ENCODE assay signal across 18 cellular contexts in the genomic region with DNA sequence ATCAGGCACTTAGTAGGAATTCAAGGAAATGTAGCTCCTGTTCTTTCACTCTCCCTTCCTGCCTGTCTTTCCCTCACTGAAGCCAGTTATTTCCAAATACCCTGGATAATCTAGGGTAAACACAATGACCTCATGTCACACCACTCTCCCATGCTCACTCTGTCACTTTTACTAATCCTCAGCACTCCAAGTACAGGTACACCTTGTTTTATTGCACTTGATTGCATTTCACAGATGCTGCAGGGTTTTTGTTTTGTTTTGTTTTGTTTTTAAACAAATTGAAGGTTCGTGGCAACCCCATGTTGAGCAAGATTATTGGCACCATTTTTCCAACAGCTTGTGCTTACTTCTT. TPM values are rescaled to one million over a fixed set of nuclear protein-coding genes. Genes with fewer than 3 reads are reported as not detected.
DNase-seq lines count a peak whose midpoint lies in the region; TF ChIP-seq lines count a peak whose summit lies in the region.
"Had no signal": no experiment of that assay in that cellular context is flagged by ENCODE, and none has a peak within 500 bp of the region (broad histone marks: within the 10 kb centered on the region; RNA-seq: fewer than 3 reads in every experiment).

No MANE protein-coding gene starts in this region.

- TF ChIP-seq CTCF in nephron (IDR thresholded peaks at IDR 0.05; ENCODE audit: unreplicated experiment in 3 of 3) (no peak), esophagus squamous epithelium (IDR thresholded peaks at IDR 0.05) (no peak)

- 33 to 50% methylated on average over 1 of the region's 1 CpG for WGBS in esophagus squamous epithelium, 2 donors

- H3K4me1 Mint-ChIP-seq in nephron: peaks cover 18% of the 10 kb centered on the region

- peaks cover 0 to 57% (median 5%) of the 10 kb centered on the region in 3 donors for H3K4me1 ChIP-seq in esophagus squamous epithelium

- no peak overlapping the region for H3K4me3 Mint-ChIP-seq in nephron
- H3K4me3 Mint-ChIP-seq: activated CD4-positive, alpha-beta memory T cell treated with anti-CD3 and anti-CD28 coated beads for 36 hours; B cell; brain; GM23338; stimulated activated naive B cell treated with anti-CD40 and anti-IgM and Interleukin-4, amounts not matched to agents 10 μg/mL and 1 μg/mL and 100 μg/mL, for 72 hours had no signal

- intact Hi-C loops in esophagus squamous epithelium (cut with DNase I): no loop called here

- no peak overlapping the region for H3K4me3 ChIP-seq in esophagus squamous epithelium
- H3K4me3 ChIP-seq: GM23338 had no signal

- H3K27ac ChIP-seq in esophagus squamous epithelium: peak overlapping the region in 2 of 4 donors; percentile 68 to 70

- H3K9me3 Mint-ChIP-seq in nephron: no peaks in the 10 kb centered on the region
- H3K9me3 Mint-ChIP-seq: activated CD4-positive, alpha-beta memory T cell treated with anti-CD3 and anti-CD28 coated beads for 36 hours; brain; GM23338; stimulated activated naive B cell treated with anti-CD40 and anti-IgM and Interleukin-4, amounts not matched to agents 10 μg/mL and 1 μg/mL and 100 μg/mL, for 72 hours had no signal

- peak overlapping the region; percentile 4 to 93 (median 58) for H3K27ac Mint-ChIP-seq in nephron
- H3K27ac Mint-ChIP-seq: activated CD4-positive, alpha-beta memory T cell treated with anti-CD3 and anti-CD28 coated beads for 36 hours; B cell; GM23338; stimulated activated naive B cell treated with anti-CD40 and anti-IgM and Interleukin-4, amounts not matched to agents 10 μg/mL and 1 μg/mL and 100 μg/mL, for 72 hours had no signal

- H3K27me3 ChIP-seq in esophagus squamous epithelium: no peaks in the 10 kb centered on the region

- no peaks in the 10 kb centered on the region for H3K36me3 ChIP-seq in esophagus squamous epithelium

- H3K36me3 Mint-ChIP-seq in nephron (ENCODE audit: low read depth): no peaks in the 10 kb centered on the region
- H3K36me3 Mint-ChIP-seq: activated CD4-positive, alpha-beta memory T cell treated with anti-CD3 and anti-CD28 coated beads for 36 hours; brain; stimulated activated naive B cell treated with anti-CD40 and anti-IgM and Interleukin-4, amounts not matched to agents 10 μg/mL and 1 μg/mL and 100 μg/mL, for 72 hours had no signal

- H3K9me3 ChIP-seq in esophagus squamous epithelium: no peaks in the 10 kb centered on the region

- DNase-seq in DMS53 (lab: John Stamatoyannopoulos, UW) (peak; percentile 94), NCI-H146 treated with DMSO at 0.1 percent for 48 hours (lab: John Stamatoyannopoulos, UW; ENCODE audit: unreplicated experiment) (peak; percentile 37), fibroblast of gingiva (ENCODE audit: low read depth) (peak; percentile 57), NCI-H187 treated with DMSO at 0.1 percent for 48 hours (lab: John Stamatoyannopoulos, UW) (no peak), esophagus squamous epithelium (lab: John Stamatoyannopoulos, UW) (no peak), NCI-H2029 treated with DMSO at 0.1 percent for 48 hours (lab: John Stamatoyannopoulos, UW) (no peak), mesenteric fat pad (ENCODE audit: low spot score) (no peak)
- DNase-seq: activated CD4-positive, alpha-beta memory T cell treated with anti-CD3 and anti-CD28 coated beads for 36 hours; activated effector memory CD4-positive, alpha-beta T cell treated with Interleukin-2 at 50 U/mL for 16 hours; head of caudate nucleus; NCI-H446 treated with DMSO at 0.1 percent for 48 hours; stimulated activated CD4-positive, alpha-beta T cell treated with anti-CD3 and anti-CD28 coated beads, Interleukin-4, amount 100 ng/mL, for 24 hours; stimulated activated naive B cell treated with anti-CD40 and anti-IgM and Interleukin-4, amounts not matched to agents 10 μg/mL and 1 μg/mL and 100 μg/mL, for 72 hours; T-helper 9 cell had no signal

- no peak for TF ChIP-seq POLR2A in esophagus squamous epithelium (IDR thresholded peaks at IDR 0.05)

- no peaks in the 10 kb centered on the region for H3K27me3 Mint-ChIP-seq in nephron (ENCODE audit: low read depth)
- H3K27me3 Mint-ChIP-seq: stimulated activated naive B cell treated with anti-CD40 and anti-IgM and Interleukin-4, amounts not matched to agents 10 μg/mL and 1 μg/mL and 100 μg/mL, for 72 hours had no signal

RNA-seq across cellular contexts. Expression of a gene that starts 40.8 kb away (rescaled TPM):
- total RNA-seq in esophagus squamous epithelium (10 to 100 TPM in 2 of 4 donors, 1 to 10 TPM in 2; 9.1 to 18.1 (median 12.1) TPM), mesenteric fat pad (12.7 TPM)

Comparison
In these comparisons a context has a peak if more than half of its experiments do, and no peak if none do; other contexts are left out.
1. DNase-seq: peak in DMS53 (single experiment), NCI-H146 treated with DMSO at 0.1 percent for 48 hours (single experiment) and fibroblast of gingiva (single experiment); none in NCI-H187 treated with DMSO at 0.1 percent for 48 hours (single experiment), esophagus squamous epithelium (single experiment), NCI-H2029 treated with DMSO at 0.1 percent for 48 hours (single experiment) and mesenteric fat pad (single experiment).